In the genomic region with DNA sequence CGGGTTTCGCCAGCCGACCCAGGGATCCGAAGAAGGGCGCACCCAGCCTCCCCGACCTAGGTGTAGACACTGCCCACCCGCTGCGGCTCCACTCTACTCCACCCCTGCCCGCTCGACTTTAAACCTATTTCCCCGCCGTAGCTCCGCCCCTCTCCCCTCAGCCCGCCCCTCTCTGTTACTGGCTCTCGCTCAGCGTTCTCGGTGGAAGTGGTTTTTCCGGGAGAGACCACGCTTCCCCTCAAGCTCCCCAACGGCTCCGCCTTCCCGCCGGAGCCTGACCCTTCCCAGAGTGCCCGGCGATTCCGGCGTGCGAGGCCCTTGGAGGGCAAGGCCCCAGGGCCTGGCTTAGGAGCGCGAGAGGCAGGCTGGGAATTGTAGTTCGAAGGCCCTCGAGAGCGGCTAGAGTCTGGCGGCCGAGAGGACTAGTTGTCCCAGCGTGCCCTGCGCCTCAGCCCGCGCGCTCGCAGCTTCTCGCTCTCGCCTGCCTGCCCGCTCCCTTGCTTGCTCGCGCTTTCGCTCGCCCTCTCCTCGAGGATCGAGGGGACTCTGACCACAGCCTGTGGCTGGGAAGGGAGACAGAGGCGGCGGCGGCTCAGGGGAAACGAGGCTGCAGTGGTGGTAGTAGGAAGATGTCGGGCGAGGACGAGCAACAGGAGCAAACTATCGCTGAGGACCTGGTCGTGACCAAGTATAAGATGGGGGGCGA, we compare ENCODE assay signal across 1 cellular context.
TF ChIP-seq lines count a peak whose summit lies in the region.

PA2G4 (plus strand) TSS at position 451 of the 706 bp plus-strand sequence; CDS start at position 630, 179 bp downstream.

TF ChIP-seq in HepG2, 621 proteins besides CTCF, POLR2A, EP300 and RAD21 (continued from another document and continues in another):
- TF ChIP-seq ASH2L (IDR thresholded peaks at IDR 0.05; ENCODE audit: insufficient read length, low read depth, low read length): peak; percentile 79
- peak; percentile 70; the same call in 1 of the 2 replicates for TF ChIP-seq HNRNPL (IDR thresholded peaks at IDR 0.05; ENCODE audit: low read depth, low read length)
- peak; percentile 90 for TF ChIP-seq ZFP36L1 (CRISPR knock-in tag; IDR thresholded peaks at IDR 0.05)
- TF ChIP-seq, protein P1, sequence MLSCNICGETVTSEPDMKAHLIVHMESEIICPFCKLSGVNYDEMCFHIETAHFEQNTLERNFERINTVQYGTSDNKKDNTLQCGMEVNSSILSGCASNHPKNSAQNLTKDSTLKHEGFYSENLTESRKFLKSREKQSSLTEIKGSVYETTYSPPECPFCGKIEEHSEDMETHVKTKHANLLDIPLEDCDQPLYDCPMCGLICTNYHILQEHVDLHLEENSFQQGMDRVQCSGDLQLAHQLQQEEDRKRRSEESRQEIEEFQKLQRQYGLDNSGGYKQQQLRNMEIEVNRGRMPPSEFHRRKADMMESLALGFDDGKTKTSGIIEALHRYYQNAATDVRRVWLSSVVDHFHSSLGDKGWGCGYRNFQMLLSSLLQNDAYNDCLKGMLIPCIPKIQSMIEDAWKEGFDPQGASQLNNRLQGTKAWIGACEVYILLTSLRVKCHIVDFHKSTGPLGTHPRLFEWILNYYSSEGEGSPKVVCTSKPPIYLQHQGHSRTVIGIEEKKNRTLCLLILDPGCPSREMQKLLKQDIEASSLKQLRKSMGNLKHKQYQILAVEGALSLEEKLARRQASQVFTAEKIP (CRISPR knock-in tag; IDR thresholded peaks at IDR 0.05; ENCODE audit: borderline replicate concordance): no peak
- TF ChIP-seq NFKB2 (CRISPR knock-in tag; IDR thresholded peaks at IDR 0.05; ENCODE audit: borderline replicate concordance): peak; percentile 82; the same call in 1 of the 2 replicates
- TF ChIP-seq SATB2 (CRISPR knock-in tag; IDR thresholded peaks at IDR 0.05): peak; percentile 24; the same call in 1 of the 2 replicates
- TF ChIP-seq SNAPC2 (CRISPR knock-in tag; IDR thresholded peaks at IDR 0.05): 0 out of 2 replicates have a peak, but pooled peaks have one; percentile 79
- no peak for TF ChIP-seq ZNF644 (CRISPR knock-in tag; IDR thresholded peaks at IDR 0.05; ENCODE audit: low read depth)
- TF ChIP-seq, protein P2, sequence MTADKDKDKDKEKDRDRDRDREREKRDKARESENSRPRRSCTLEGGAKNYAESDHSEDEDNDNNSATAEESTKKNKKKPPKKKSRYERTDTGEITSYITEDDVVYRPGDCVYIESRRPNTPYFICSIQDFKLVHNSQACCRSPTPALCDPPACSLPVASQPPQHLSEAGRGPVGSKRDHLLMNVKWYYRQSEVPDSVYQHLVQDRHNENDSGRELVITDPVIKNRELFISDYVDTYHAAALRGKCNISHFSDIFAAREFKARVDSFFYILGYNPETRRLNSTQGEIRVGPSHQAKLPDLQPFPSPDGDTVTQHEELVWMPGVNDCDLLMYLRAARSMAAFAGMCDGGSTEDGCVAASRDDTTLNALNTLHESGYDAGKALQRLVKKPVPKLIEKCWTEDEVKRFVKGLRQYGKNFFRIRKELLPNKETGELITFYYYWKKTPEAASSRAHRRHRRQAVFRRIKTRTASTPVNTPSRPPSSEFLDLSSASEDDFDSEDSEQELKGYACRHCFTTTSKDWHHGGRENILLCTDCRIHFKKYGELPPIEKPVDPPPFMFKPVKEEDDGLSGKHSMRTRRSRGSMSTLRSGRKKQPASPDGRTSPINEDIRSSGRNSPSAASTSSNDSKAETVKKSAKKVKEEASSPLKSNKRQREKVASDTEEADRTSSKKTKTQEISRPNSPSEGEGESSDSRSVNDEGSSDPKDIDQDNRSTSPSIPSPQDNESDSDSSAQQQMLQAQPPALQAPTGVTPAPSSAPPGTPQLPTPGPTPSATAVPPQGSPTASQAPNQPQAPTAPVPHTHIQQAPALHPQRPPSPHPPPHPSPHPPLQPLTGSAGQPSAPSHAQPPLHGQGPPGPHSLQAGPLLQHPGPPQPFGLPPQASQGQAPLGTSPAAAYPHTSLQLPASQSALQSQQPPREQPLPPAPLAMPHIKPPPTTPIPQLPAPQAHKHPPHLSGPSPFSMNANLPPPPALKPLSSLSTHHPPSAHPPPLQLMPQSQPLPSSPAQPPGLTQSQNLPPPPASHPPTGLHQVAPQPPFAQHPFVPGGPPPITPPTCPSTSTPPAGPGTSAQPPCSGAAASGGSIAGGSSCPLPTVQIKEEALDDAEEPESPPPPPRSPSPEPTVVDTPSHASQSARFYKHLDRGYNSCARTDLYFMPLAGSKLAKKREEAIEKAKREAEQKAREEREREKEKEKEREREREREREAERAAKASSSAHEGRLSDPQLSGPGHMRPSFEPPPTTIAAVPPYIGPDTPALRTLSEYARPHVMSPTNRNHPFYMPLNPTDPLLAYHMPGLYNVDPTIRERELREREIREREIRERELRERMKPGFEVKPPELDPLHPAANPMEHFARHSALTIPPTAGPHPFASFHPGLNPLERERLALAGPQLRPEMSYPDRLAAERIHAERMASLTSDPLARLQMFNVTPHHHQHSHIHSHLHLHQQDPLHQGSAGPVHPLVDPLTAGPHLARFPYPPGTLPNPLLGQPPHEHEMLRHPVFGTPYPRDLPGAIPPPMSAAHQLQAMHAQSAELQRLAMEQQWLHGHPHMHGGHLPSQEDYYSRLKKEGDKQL (CRISPR knock-in tag; IDR thresholded peaks at IDR 0.05; ENCODE audit: low read depth): peak; percentile 64; the same call in 1 of the 2 replicates
- TF ChIP-seq U2AF2 (IDR thresholded peaks at IDR 0.05; ENCODE audit: low read depth, low read length): 0 out of 2 replicates have a peak, but pooled peaks have one; percentile 24
- peak; percentile 80; the same call in 1 of the 2 replicates for TF ChIP-seq MIER3 (CRISPR knock-in tag; IDR thresholded peaks at IDR 0.05; ENCODE audit: borderline replicate concordance)
- no peak for TF ChIP-seq MLLT10 (CRISPR knock-in tag; IDR thresholded peaks at IDR 0.05)
- TF ChIP-seq, protein P3, sequence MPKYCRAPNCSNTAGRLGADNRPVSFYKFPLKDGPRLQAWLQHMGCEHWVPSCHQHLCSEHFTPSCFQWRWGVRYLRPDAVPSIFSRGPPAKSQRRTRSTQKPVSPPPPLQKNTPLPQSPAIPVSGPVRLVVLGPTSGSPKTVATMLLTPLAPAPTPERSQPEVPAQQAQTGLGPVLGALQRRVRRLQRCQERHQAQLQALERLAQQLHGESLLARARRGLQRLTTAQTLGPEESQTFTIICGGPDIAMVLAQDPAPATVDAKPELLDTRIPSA (CRISPR knock-in tag; IDR thresholded peaks at IDR 0.05; ENCODE audit: borderline replicate concordance): no peak
- no peak for TF ChIP-seq KAT2B (IDR thresholded peaks at IDR 0.05; ENCODE audit: borderline replicate concordance, low read depth, low read length)
- TF ChIP-seq ZNF331 (CRISPR knock-in tag; IDR thresholded peaks at IDR 0.05): peak; percentile 44
- peak; percentile 99 for TF ChIP-seq ZNF335 (CRISPR knock-in tag; IDR thresholded peaks at IDR 0.05)
- peak; percentile 90 for TF ChIP-seq HDAC1 (CRISPR knock-in tag; IDR thresholded peaks at IDR 0.05)
- peak; percentile 93 for TF ChIP-seq CCDC6 (CRISPR knock-in tag; IDR thresholded peaks at IDR 0.05)
- TF ChIP-seq KDM1A (CRISPR knock-in tag; IDR thresholded peaks at IDR 0.05): no peak
- no peak for TF ChIP-seq ZNF768 (CRISPR knock-in tag; IDR thresholded peaks at IDR 0.05)
- TF ChIP-seq GABPB1 (CRISPR knock-in tag; IDR thresholded peaks at IDR 0.05): peak; percentile 94
- peak; percentile 85 for TF ChIP-seq SP4 (CRISPR knock-in tag; IDR thresholded peaks at IDR 0.05)
- TF ChIP-seq ATF3 (CRISPR knock-in tag; IDR thresholded peaks at IDR 0.05): 0 out of 2 replicates have a peak, but pooled peaks have one; percentile 22
- TF ChIP-seq ZNF780A (CRISPR knock-in tag; IDR thresholded peaks at IDR 0.05): peak; percentile 61; the same call in 1 of the 2 replicates
- 0 out of 2 replicates have a peak, but pooled peaks have one; percentile 21 for TF ChIP-seq ZNF256 (CRISPR knock-in tag; conservative IDR thresholded peaks at IDR 0.05)
- TF ChIP-seq RNF2 (conservative IDR thresholded peaks at IDR 0.05; ENCODE audit: low read depth): peak; percentile 92
- TF ChIP-seq SNAPC4 (CRISPR knock-in tag; IDR thresholded peaks at IDR 0.05): peak; percentile 85; the same call in 1 of the 2 replicates
- TF ChIP-seq GPN1 (CRISPR knock-in tag; IDR thresholded peaks at IDR 0.05; ENCODE audit: borderline replicate concordance): no peak
- TF ChIP-seq ATRX (CRISPR knock-in tag; IDR thresholded peaks at IDR 0.05; ENCODE audit: borderline replicate concordance): no peak
- TF ChIP-seq PHF21A (CRISPR knock-in tag; IDR thresholded peaks at IDR 0.05): peak; percentile 76
- TF ChIP-seq ZNF354B (CRISPR knock-in tag; IDR thresholded peaks at IDR 0.05): peak; percentile 97; the same call in 1 of the 2 replicates
- TF ChIP-seq JUNB (CRISPR knock-in tag; IDR thresholded peaks at IDR 0.05; ENCODE audit: borderline replicate concordance): peak; percentile 29; the same call in 1 of the 2 replicates
- peak; percentile 33; the same call in 1 of the 2 replicates for TF ChIP-seq BCL6 (CRISPR knock-in tag; IDR thresholded peaks at IDR 0.05)
- TF ChIP-seq ZNF850 (CRISPR knock-in tag; conservative IDR thresholded peaks at IDR 0.05): 0 out of 2 replicates have a peak, but pooled peaks have one; percentile 86
- TF ChIP-seq ZC3H4 (CRISPR knock-in tag; IDR thresholded peaks at IDR 0.05; ENCODE audit: borderline replicate concordance): peak; percentile 91
- TF ChIP-seq ZNF282 (IDR thresholded peaks at IDR 0.05; ENCODE audit: partially characterized antibody): no peak
- no peak for TF ChIP-seq FOSL1 (CRISPR knock-in tag; IDR thresholded peaks at IDR 0.05; ENCODE audit: borderline replicate concordance)
- TF ChIP-seq ZNF3 (CRISPR knock-in tag; IDR thresholded peaks at IDR 0.05): no peak
- no peak for TF ChIP-seq JUND (CRISPR knock-in tag; IDR thresholded peaks at IDR 0.05)
- peak; percentile 49; the same call in 1 of the 2 replicates for TF ChIP-seq FOXJ3 (CRISPR knock-in tag; IDR thresholded peaks at IDR 0.05; ENCODE audit: borderline replicate concordance)
- no peak; the same call in 1 of the 2 replicates for TF ChIP-seq DNMT1 (CRISPR knock-in tag; IDR thresholded peaks at IDR 0.05)
- peak; percentile 82 for TF ChIP-seq JARID2 (CRISPR knock-in tag; IDR thresholded peaks at IDR 0.05; ENCODE audit: insufficient replicate concordance)
- TF ChIP-seq ZBED4 (CRISPR knock-in tag; IDR thresholded peaks at IDR 0.05; ENCODE audit: borderline replicate concordance): peak; percentile 61
- peak; percentile 93; the same call in 1 of the 2 replicates for TF ChIP-seq ZNF761 (CRISPR knock-in tag; conservative IDR thresholded peaks at IDR 0.05)
